ENCODE assay signal across 2 cellular contexts in the genomic region with DNA sequence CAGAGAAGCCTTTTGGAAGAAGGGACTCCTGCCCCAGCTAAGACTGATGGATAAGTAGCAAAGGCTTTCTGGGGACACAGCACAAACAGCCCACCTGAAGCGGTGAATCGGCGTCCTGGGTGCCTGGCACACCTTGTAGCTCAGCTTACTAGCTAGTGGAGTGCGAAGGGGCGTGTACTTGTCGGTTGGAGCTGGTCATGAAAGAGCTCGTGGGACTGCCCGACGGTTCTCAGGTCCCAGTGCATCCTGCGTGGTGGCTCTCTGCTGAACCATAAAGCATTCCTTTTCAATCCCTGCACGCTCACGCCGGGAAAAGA.
TF ChIP-seq lines count a peak whose summit lies in the region.

No MANE protein-coding gene starts in this region.

TF ChIP-seq in K562, 482 proteins besides CTCF, POLR2A, EP300 and RAD21 (continued from another document):
- TF ChIP-seq, protein P1, sequence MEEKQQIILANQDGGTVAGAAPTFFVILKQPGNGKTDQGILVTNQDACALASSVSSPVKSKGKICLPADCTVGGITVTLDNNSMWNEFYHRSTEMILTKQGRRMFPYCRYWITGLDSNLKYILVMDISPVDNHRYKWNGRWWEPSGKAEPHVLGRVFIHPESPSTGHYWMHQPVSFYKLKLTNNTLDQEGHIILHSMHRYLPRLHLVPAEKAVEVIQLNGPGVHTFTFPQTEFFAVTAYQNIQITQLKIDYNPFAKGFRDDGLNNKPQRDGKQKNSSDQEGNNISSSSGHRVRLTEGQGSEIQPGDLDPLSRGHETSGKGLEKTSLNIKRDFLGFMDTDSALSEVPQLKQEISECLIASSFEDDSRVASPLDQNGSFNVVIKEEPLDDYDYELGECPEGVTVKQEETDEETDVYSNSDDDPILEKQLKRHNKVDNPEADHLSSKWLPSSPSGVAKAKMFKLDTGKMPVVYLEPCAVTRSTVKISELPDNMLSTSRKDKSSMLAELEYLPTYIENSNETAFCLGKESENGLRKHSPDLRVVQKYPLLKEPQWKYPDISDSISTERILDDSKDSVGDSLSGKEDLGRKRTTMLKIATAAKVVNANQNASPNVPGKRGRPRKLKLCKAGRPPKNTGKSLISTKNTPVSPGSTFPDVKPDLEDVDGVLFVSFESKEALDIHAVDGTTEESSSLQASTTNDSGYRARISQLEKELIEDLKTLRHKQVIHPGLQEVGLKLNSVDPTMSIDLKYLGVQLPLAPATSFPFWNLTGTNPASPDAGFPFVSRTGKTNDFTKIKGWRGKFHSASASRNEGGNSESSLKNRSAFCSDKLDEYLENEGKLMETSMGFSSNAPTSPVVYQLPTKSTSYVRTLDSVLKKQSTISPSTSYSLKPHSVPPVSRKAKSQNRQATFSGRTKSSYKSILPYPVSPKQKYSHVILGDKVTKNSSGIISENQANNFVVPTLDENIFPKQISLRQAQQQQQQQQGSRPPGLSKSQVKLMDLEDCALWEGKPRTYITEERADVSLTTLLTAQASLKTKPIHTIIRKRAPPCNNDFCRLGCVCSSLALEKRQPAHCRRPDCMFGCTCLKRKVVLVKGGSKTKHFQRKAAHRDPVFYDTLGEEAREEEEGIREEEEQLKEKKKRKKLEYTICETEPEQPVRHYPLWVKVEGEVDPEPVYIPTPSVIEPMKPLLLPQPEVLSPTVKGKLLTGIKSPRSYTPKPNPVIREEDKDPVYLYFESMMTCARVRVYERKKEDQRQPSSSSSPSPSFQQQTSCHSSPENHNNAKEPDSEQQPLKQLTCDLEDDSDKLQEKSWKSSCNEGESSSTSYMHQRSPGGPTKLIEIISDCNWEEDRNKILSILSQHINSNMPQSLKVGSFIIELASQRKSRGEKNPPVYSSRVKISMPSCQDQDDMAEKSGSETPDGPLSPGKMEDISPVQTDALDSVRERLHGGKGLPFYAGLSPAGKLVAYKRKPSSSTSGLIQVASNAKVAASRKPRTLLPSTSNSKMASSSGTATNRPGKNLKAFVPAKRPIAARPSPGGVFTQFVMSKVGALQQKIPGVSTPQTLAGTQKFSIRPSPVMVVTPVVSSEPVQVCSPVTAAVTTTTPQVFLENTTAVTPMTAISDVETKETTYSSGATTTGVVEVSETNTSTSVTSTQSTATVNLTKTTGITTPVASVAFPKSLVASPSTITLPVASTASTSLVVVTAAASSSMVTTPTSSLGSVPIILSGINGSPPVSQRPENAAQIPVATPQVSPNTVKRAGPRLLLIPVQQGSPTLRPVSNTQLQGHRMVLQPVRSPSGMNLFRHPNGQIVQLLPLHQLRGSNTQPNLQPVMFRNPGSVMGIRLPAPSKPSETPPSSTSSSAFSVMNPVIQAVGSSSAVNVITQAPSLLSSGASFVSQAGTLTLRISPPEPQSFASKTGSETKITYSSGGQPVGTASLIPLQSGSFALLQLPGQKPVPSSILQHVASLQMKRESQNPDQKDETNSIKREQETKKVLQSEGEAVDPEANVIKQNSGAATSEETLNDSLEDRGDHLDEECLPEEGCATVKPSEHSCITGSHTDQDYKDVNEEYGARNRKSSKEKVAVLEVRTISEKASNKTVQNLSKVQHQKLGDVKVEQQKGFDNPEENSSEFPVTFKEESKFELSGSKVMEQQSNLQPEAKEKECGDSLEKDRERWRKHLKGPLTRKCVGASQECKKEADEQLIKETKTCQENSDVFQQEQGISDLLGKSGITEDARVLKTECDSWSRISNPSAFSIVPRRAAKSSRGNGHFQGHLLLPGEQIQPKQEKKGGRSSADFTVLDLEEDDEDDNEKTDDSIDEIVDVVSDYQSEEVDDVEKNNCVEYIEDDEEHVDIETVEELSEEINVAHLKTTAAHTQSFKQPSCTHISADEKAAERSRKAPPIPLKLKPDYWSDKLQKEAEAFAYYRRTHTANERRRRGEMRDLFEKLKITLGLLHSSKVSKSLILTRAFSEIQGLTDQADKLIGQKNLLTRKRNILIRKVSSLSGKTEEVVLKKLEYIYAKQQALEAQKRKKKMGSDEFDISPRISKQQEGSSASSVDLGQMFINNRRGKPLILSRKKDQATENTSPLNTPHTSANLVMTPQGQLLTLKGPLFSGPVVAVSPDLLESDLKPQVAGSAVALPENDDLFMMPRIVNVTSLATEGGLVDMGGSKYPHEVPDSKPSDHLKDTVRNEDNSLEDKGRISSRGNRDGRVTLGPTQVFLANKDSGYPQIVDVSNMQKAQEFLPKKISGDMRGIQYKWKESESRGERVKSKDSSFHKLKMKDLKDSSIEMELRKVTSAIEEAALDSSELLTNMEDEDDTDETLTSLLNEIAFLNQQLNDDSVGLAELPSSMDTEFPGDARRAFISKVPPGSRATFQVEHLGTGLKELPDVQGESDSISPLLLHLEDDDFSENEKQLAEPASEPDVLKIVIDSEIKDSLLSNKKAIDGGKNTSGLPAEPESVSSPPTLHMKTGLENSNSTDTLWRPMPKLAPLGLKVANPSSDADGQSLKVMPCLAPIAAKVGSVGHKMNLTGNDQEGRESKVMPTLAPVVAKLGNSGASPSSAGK (IDR thresholded peaks at IDR 0.05) = 0 out of 2 replicates have a peak, but pooled peaks have one; percentile 27
- TF ChIP-seq KLF13 (tag; IDR thresholded peaks at IDR 0.05; ENCODE audit: borderline replicate concordance, low read depth) = 0 out of 2 replicates have a peak, but pooled peaks have one; percentile 54
- no peak for TF ChIP-seq IFI16 (CRISPR knock-in tag; IDR thresholded peaks at IDR 0.05)
- peak in 1 of 3 experiments; percentile 7 for TF ChIP-seq YY1 (IDR thresholded peaks at IDR 0.05; ENCODE audit: borderline replicate concordance in 1 of 3, control insufficient read depth in 1 of 3, extremely low read depth in 1 of 3, insufficient read depth in 3 of 3, insufficient read length in 1 of 3, insufficient replicate concordance in 2 of 3, low read depth in 1 of 3, low read length in 2 of 3)

TF ChIP-seq in HEK293T, 16 proteins besides CTCF, POLR2A, EP300 and RAD21 (continued from another document):
- TF ChIP-seq ZNF384 (IDR thresholded peaks at IDR 0.05) (no peak), FOXM1 (IDR thresholded peaks at IDR 0.05; ENCODE audit: borderline replicate concordance) (no peak), ELF4 (IDR thresholded peaks at IDR 0.05) (no peak), FOXA1 (IDR thresholded peaks at IDR 0.05) (no peak)
